In genomic region chr16:89828199-89828869, GRCh38 we compare ENCODE assay signal across 8 cellular contexts. TPM values are rescaled to one million over a fixed set of nuclear protein-coding genes. Genes with fewer than 3 reads are reported as not detected.
A peak's percentile ranks its signal among the peaks of the same experiment; 100 is the strongest.
DNase-seq lines count a peak whose midpoint lies in the region; ATAC-seq and TF ChIP-seq lines count a peak whose summit lies in the region.

Gene SPIRE2 (plus strand): TSS chr16:89828475. CDS start chr16:89828551, 76 bp downstream.

- H3K27me3 ChIP-seq in OCI-LY3 (ENCODE audit: low read depth, low read length) = no peaks in the 10 kb centered on the region
- no peaks in the 10 kb centered on the region for H3K27me3 ChIP-seq in muscle layer of colon (ENCODE audit: control insufficient read depth in 1 of 2, insufficient read depth in 2 of 2, low read length in 2 of 2)

- H3K9me3 Mint-ChIP-seq in activated T-cell treated with anti-CD3 and anti-CD28 coated beads, Interleukin-2, amount 50 U/mL, for 72 hours = no peaks in the 10 kb centered on the region

- H3K27me3 Mint-ChIP-seq in activated T-cell treated with anti-CD3 and anti-CD28 coated beads, Interleukin-2, amount 50 U/mL, for 72 hours (ENCODE audit: low read depth) = peaks cover 31% of the 10 kb centered on the region

- H3K36me3 ChIP-seq in OCI-LY3 (replicated peaks; ENCODE audit: low read depth, low read length) (no peaks in the 10 kb centered on the region), muscle layer of colon (ENCODE audit: insufficient read depth, low read length) (no peaks in the 10 kb centered on the region)

- no peak within 1 kb of the TSS for H3K27ac Mint-ChIP-seq in activated T-cell treated with anti-CD3 and anti-CD28 coated beads, Interleukin-2, amount 50 U/mL, for 72 hours

- H3K4me2 ChIP-seq in OCI-LY3 (ENCODE audit: low read length) = 0 out of 2 replicates have a peak within 1 kb of the TSS, but pooled peaks have one; percentile 14

- ATAC-seq in GM21526 (IDR thresholded peaks at IDR 0.05; ENCODE audit: low FRiP score, unreplicated experiment) = peak; percentile 44
- ATAC-seq in activated T-cell treated with anti-CD3 and anti-CD28 coated beads, Interleukin-2, amount 50 U/mL, for 72 hours (replicated peaks in 1 of 2) = peak; percentile 88 to 94
- peak; percentile 74 for ATAC-seq in esophagus mucosa

- no peak within 1 kb of the TSS for H2AFZ ChIP-seq in OCI-LY3 (ENCODE audit: low read depth, low read length)

- no peaks in the 10 kb centered on the region for H3K4me1 ChIP-seq in OCI-LY3 (ENCODE audit: low read length)
- H3K4me1 ChIP-seq in muscle layer of colon (ENCODE audit: insufficient read depth, low read length) = no peaks in the 10 kb centered on the region

- H3K9me3 ChIP-seq in OCI-LY3 (ENCODE audit: insufficient read depth, low read length) = no peaks in the 10 kb centered on the region
- no peaks in the 10 kb centered on the region for H3K9me3 ChIP-seq in muscle layer of colon (ENCODE audit: low read length)

- H3K27ac ChIP-seq in OCI-LY3 (ENCODE audit: low read length) (no peak within 1 kb of the TSS), muscle layer of colon (ENCODE audit: low read depth, low read length) (no peak within 1 kb of the TSS)

- H4K20me1 ChIP-seq in OCI-LY3 (ENCODE audit: insufficient read depth, low read length) = no peaks in the 10 kb centered on the region

- H3K36me3 Mint-ChIP-seq in activated T-cell treated with anti-CD3 and anti-CD28 coated beads, Interleukin-2, amount 50 U/mL, for 72 hours (ENCODE audit: insufficient read depth in 2 of 2) = no peaks in the 10 kb centered on the region

- no peaks in the 10 kb centered on the region for H3K79me2 ChIP-seq in OCI-LY3 (ENCODE audit: low read length)

- H3K4me3 ChIP-seq in AG09309 (ENCODE audit: control insufficient read depth, low read depth, low read length) = peak within 1 kb of the TSS; percentile 52
- H3K4me3 ChIP-seq in OCI-LY3 (ENCODE audit: low read length) = peak within 1 kb of the TSS; percentile 21; the same call in 1 of the 2 replicates
- peak within 1 kb of the TSS; percentile 27 for H3K4me3 ChIP-seq in muscle layer of colon (ENCODE audit: low read depth in 1 of 2, low read length in 2 of 2)

- DNase-seq in AG09309 (ENCODE audit: low read depth) = peak; percentile 21
- peak; percentile 77 to 85 for DNase-seq in activated T-cell treated with anti-CD3 and anti-CD28 coated beads, Interleukin-2, amount 50 U/mL, for 72 hours
- peak; percentile 78 for DNase-seq in stimulated activated CD8-positive, alpha-beta memory T cell treated with anti-CD3 and anti-CD28 coated beads, Interleukin-4, amount 100 ng/mL, for 48 hours
- no peak for DNase-seq in middle frontal gyrus (ENCODE audit: extremely low spot score, low spot score)

- no peak for TF ChIP-seq CTCF in AG09309 (IDR thresholded peaks at IDR 0.05; ENCODE audit: control insufficient read depth, insufficient read depth, low read depth, low read length, missing control alignments)
- TF ChIP-seq CTCF in OCI-LY3 (IDR thresholded peaks at IDR 0.05; ENCODE audit: low read depth, low read length) = no peak

- H3K4me1 Mint-ChIP-seq in activated T-cell treated with anti-CD3 and anti-CD28 coated beads, Interleukin-2, amount 50 U/mL, for 72 hours (ENCODE audit: low read depth) = peaks cover 4% of the 10 kb centered on the region

- H3K4me3 Mint-ChIP-seq in activated T-cell treated with anti-CD3 and anti-CD28 coated beads, Interleukin-2, amount 50 U/mL, for 72 hours = peak within 1 kb of the TSS; percentile 73

- H3K9ac ChIP-seq in OCI-LY3 (ENCODE audit: low read length) = no peak within 1 kb of the TSS
- no peak within 1 kb of the TSS for H3K9ac ChIP-seq in muscle layer of colon (ENCODE audit: low read length)

RNA-seq across cellular contexts. Expression of gene SPIRE2, which starts in this region (rescaled TPM):
- under 1 TPM; 0.69 to 0.91 TPM for total RNA-seq in activated T-cell treated with anti-CD3 and anti-CD28 coated beads, Interleukin-2, amount 50 U/mL, for 72 hours
- total RNA-seq in esophagus mucosa = 3.9 TPM

Comparison
In these comparisons a context has a peak if more than half of its experiments do, and no peak if none do; other contexts are left out.
1. Peak in DNase-seq and ATAC-seq in activated T-cell treated with anti-CD3 and anti-CD28 coated beads, Interleukin-2, amount 50 U/mL, for 72 hours; RNA of the gene not detected or under 1 TPM.